Comparison of ENCODE assay signal across 28 cellular contexts in the genomic region with DNA sequence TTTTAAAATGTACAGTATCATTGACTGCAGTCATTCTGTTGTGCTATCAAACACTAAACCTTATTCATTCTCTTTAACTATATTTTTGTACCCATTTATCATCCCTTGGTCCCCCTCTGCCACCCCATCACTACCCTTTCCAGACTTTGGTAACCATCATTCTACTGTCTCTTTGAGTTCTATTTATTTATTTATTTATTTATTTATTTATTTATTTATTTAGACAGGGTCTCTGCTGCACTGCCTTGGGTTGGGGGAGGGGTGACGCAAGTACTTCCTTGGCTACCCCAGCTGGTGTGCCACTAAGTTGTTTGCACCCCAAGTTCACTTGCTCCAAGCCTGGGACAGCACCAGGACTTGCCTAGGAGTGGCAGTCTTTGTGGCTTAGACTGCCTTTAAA.
"Had no signal": no experiment of that assay in that cellular context is flagged by ENCODE, and none has a peak within 500 bp of the region (broad histone marks: within the 10 kb centered on the region; RNA-seq: fewer than 3 reads in every experiment).

No MANE protein-coding gene starts in this region.

- DNase-seq: activated CD4-positive, alpha-beta T cell treated with anti-CD3 and anti-CD28 coated beads for 36 hours; activated CD4-positive, alpha-beta T cell treated with anti-CD3 and anti-CD28 coated beads, Interleukin-2, amount 10 ng/mL, durations not matched to agents 7 days and 5 days; activated CD4-positive, alpha-beta T cell treated with anti-CD3 and anti-CD28 coated beads, Interleukin-2, amount 50 U/mL, for 48 hours; activated CD8-positive, alpha-beta T cell treated with anti-CD3 and anti-CD28 coated beads, Interleukin-2, amount 10 ng/mL, durations not matched to agents 7 days and 5 days; activated gamma-delta T cell; activated naive CD4-positive, alpha-beta T cell treated with Interleukin-2 at 50 U/mL for 16 hours; activated naive CD8-positive, alpha-beta T cell treated with anti-CD3 and anti-CD28 coated beads, Interleukin-2, amount 10 ng/mL, durations not matched to agents 7 days and 5 days; activated T-cell treated with anti-CD3 and anti-CD28 coated beads, Interleukin-2, amount 50 U/mL, for 24 hours; amygdala; body of pancreas; Karpas-422; NCI-H1048; NCI-H1105 treated with DMSO at 0.1 percent for 48 hours; NCI-H1436; NCI-H1694; NCI-H1930; NCI-H2081 treated with DMSO at 0.1 percent for 48 hours; NCI-H226; NCI-H446 treated with DMSO at 0.1 percent for 48 hours; NCI-H524 treated with DMSO at 0.1 percent for 48 hours; SHP77; SJCRH30; T1000 had no signal

- ATAC-seq: activated CD4-positive, alpha-beta T cell treated with anti-CD3 and anti-CD28 coated beads for 36 hours; activated CD4-positive, CD25-positive, alpha-beta regulatory T cell treated with anti-CD3 and anti-CD28 coated beads, Interleukin-2, amount 50 U/mL, for 24 hours; activated CD8-positive, alpha-beta T cell treated with anti-CD3 and anti-CD28 coated beads, Interleukin-2, amount 10 ng/mL, durations not matched to agents 7 days and 5 days; body of pancreas; K562; Panc1 had no signal

- H3K4me1 ChIP-seq: body of pancreas, breast epithelium, SJCRH30 had no signal

- H3K9me3 ChIP-seq: body of pancreas, breast epithelium, SJCRH30 had no signal

- H3K4me3 ChIP-seq: body of pancreas, breast epithelium, K562, SJCRH30, SK-N-MC had no signal

- H3K27me3 ChIP-seq: body of pancreas, breast epithelium, SJCRH30 had no signal

- H3K36me3 ChIP-seq: breast epithelium, SJCRH30 had no signal

- H3K27ac ChIP-seq: body of pancreas, breast epithelium, SJCRH30, SK-N-MC had no signal
